In the genomic region with DNA sequence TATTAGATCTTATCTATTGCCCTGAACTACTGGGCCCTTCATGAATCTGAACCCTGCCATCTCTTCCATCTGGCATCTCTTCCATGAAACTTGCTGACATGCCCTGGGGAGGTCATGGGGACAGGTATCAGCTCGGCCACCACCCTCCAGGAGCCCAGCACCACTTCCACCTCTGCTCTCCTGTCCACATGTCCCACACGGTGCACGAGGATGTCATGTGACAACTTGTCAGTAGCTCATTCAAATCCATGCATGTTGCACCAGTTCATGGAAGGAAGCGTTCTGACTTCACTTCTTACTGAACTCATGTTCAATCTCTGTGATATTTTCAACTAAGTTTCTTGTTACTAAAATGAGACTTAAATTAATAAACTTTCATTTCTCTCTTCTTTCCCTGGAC, we compare ENCODE assay signal across 1 cellular context.
TF ChIP-seq lines count a peak whose summit lies in the region.

No MANE protein-coding gene starts in this region.

TF ChIP-seq in K562, 482 proteins besides CTCF, POLR2A, EP300 and RAD21 (continued from another document):
- TF ChIP-seq, protein P1, sequence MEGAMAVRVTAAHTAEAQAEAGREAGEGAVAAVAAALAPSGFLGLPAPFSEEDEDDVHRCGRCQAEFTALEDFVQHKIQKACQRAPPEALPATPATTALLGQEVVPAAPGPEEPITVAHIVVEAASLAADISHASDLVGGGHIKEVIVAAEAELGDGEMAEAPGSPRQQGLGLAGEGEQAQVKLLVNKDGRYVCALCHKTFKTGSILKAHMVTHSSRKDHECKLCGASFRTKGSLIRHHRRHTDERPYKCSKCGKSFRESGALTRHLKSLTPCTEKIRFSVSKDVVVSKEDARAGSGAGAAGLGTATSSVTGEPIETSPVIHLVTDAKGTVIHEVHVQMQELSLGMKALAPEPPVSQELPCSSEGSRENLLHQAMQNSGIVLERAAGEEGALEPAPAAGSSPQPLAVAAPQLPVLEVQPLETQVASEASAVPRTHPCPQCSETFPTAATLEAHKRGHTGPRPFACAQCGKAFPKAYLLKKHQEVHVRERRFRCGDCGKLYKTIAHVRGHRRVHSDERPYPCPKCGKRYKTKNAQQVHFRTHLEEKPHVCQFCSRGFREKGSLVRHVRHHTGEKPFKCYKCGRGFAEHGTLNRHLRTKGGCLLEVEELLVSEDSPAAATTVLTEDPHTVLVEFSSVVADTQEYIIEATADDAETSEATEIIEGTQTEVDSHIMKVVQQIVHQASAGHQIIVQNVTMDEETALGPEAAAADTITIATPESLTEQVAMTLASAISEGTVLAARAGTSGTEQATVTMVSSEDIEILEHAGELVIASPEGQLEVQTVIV (CRISPR knock-in tag; IDR thresholded peaks at IDR 0.05; ENCODE audit: borderline replicate concordance), result no peak
- no peak for TF ChIP-seq ARID1B (IDR thresholded peaks at IDR 0.05)
- TF ChIP-seq, protein P2, sequence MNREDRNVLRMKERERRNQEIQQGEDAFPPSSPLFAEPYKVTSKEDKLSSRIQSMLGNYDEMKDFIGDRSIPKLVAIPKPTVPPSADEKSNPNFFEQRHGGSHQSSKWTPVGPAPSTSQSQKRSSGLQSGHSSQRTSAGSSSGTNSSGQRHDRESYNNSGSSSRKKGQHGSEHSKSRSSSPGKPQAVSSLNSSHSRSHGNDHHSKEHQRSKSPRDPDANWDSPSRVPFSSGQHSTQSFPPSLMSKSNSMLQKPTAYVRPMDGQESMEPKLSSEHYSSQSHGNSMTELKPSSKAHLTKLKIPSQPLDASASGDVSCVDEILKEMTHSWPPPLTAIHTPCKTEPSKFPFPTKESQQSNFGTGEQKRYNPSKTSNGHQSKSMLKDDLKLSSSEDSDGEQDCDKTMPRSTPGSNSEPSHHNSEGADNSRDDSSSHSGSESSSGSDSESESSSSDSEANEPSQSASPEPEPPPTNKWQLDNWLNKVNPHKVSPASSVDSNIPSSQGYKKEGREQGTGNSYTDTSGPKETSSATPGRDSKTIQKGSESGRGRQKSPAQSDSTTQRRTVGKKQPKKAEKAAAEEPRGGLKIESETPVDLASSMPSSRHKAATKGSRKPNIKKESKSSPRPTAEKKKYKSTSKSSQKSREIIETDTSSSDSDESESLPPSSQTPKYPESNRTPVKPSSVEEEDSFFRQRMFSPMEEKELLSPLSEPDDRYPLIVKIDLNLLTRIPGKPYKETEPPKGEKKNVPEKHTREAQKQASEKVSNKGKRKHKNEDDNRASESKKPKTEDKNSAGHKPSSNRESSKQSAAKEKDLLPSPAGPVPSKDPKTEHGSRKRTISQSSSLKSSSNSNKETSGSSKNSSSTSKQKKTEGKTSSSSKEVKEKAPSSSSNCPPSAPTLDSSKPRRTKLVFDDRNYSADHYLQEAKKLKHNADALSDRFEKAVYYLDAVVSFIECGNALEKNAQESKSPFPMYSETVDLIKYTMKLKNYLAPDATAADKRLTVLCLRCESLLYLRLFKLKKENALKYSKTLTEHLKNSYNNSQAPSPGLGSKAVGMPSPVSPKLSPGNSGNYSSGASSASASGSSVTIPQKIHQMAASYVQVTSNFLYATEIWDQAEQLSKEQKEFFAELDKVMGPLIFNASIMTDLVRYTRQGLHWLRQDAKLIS (CRISPR knock-in tag; IDR thresholded peaks at IDR 0.05), result no peak
- TF ChIP-seq, protein P3, sequence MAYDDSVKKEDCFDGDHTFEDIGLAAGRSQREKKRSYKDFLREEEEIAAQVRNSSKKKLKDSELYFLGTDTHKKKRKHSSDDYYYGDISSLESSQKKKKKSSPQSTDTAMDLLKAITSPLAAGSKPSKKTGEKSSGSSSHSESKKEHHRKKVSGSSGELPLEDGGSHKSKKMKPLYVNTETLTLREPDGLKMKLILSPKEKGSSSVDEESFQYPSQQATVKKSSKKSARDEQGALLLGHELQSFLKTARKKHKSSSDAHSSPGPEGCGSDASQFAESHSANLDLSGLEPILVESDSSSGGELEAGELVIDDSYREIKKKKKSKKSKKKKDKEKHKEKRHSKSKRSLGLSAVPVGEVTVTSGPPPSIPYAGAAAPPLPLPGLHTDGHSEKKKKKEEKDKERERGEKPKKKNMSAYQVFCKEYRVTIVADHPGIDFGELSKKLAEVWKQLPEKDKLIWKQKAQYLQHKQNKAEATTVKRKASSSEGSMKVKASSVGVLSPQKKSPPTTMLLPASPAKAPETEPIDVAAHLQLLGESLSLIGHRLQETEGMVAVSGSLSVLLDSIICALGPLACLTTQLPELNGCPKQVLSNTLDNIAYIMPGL (CRISPR knock-in tag; IDR thresholded peaks at IDR 0.05), result 0 out of 2 replicates have a peak, but pooled peaks have one; percentile 34
- TF ChIP-seq CBX2 (IDR thresholded peaks at IDR 0.05; ENCODE audit: insufficient read depth, low read length, poor library complexity, severe bottlenecking), result peak; percentile 52
- TF ChIP-seq RBFOX2 (IDR thresholded peaks at IDR 0.05; ENCODE audit: low read depth, low read length), result no peak
- TF ChIP-seq TAF7 (tag; IDR thresholded peaks at IDR 0.05), result no peak
- TF ChIP-seq, protein P4, sequence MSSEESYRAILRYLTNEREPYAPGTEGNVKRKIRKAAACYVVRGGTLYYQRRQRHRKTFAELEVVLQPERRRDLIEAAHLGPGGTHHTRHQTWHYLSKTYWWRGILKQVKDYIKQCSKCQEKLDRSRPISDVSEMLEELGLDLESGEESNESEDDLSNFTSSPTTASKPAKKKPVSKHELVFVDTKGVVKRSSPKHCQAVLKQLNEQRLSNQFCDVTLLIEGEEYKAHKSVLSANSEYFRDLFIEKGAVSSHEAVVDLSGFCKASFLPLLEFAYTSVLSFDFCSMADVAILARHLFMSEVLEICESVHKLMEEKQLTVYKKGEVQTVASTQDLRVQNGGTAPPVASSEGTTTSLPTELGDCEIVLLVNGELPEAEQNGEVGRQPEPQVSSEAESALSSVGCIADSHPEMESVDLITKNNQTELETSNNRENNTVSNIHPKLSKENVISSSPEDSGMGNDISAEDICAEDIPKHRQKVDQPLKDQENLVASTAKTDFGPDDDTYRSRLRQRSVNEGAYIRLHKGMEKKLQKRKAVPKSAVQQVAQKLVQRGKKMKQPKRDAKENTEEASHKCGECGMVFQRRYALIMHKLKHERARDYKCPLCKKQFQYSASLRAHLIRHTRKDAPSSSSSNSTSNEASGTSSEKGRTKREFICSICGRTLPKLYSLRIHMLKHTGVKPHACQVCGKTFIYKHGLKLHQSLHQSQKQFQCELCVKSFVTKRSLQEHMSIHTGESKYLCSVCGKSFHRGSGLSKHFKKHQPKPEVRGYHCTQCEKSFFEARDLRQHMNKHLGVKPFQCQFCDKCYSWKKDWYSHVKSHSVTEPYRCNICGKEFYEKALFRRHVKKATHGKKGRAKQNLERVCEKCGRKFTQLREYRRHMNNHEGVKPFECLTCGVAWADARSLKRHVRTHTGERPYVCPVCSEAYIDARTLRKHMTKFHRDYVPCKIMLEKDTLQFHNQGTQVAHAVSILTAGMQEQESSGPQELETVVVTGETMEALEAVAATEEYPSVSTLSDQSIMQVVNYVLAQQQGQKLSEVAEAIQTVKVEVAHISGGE (CRISPR knock-in tag; IDR thresholded peaks at IDR 0.05), result no peak
- no peak for TF ChIP-seq ZNF766 (CRISPR knock-in tag; conservative IDR thresholded peaks at IDR 0.05)
- TF ChIP-seq CC2D1A (IDR thresholded peaks at IDR 0.05), result no peak
- TF ChIP-seq ZNF57 (CRISPR knock-in tag; IDR thresholded peaks at IDR 0.05), result no peak
- no peak for TF ChIP-seq RBM39 (optimal IDR thresholded peaks at IDR 0.05; ENCODE audit: low read depth, low read length)
- TF ChIP-seq, protein P5, sequence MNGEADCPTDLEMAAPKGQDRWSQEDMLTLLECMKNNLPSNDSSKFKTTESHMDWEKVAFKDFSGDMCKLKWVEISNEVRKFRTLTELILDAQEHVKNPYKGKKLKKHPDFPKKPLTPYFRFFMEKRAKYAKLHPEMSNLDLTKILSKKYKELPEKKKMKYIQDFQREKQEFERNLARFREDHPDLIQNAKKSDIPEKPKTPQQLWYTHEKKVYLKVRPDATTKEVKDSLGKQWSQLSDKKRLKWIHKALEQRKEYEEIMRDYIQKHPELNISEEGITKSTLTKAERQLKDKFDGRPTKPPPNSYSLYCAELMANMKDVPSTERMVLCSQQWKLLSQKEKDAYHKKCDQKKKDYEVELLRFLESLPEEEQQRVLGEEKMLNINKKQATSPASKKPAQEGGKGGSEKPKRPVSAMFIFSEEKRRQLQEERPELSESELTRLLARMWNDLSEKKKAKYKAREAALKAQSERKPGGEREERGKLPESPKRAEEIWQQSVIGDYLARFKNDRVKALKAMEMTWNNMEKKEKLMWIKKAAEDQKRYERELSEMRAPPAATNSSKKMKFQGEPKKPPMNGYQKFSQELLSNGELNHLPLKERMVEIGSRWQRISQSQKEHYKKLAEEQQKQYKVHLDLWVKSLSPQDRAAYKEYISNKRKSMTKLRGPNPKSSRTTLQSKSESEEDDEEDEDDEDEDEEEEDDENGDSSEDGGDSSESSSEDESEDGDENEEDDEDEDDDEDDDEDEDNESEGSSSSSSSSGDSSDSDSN (IDR thresholded peaks at IDR 0.05; ENCODE audit: borderline replicate concordance in 1 of 2, low read depth in 2 of 2, low read length in 2 of 2), result peak in 1 of 2 experiments; percentile 49; a peak in 1 of 4 replicates
- no peak for TF ChIP-seq SMAD3 (CRISPR knock-in tag; conservative IDR thresholded peaks at IDR 0.05)
